ENCODE assay signal across 19 cellular contexts in genomic region chr4:71290481-71290880, GRCh38. TPM values are rescaled to one million over a fixed set of nuclear protein-coding genes. Genes with fewer than 3 reads are reported as not detected.
DNase-seq lines count a peak whose midpoint lies in the region; ATAC-seq, FAIRE-seq and TF ChIP-seq lines count a peak whose summit lies in the region.
"Had no signal": no experiment of that assay in that cellular context is flagged by ENCODE, and none has a peak within 500 bp of the region (broad histone marks: within the 10 kb centered on the region; RNA-seq: fewer than 3 reads in every experiment).

No MANE protein-coding gene starts in this region.

- peaks cover 59% of the 10 kb centered on the region for H3K4me1 ChIP-seq in osteoblast (ENCODE audit: insufficient read depth, low read length)
- peaks cover 0 to 26% (median 12%) of the 10 kb centered on the region in 9 donors for H3K4me1 ChIP-seq in heart right ventricle
- H3K4me1 ChIP-seq: HAP-1 had no signal

- DNase-seq in HFFc6 (no peak), osteoblast (ENCODE audit: insufficient read length, low spot score, missing footprints) (peak; percentile 63), putamen (ENCODE audit: low spot score) (no peak), heart right ventricle (no peak), urothelium cell line (ENCODE audit: low spot score) (no peak), WTC11 (ENCODE audit: low spot score) (no peak)
- DNase-seq: NCI-H1048, NCI-H1436, NCI-H1930, NCI-H345, NCI-H524 treated with DMSO at 0.1 percent for 48 hours, SHP77 treated with DMSO at 0.1 percent for 48 hours, SK-N-SH had no signal

- H3K27me3 ChIP-seq in osteoblast (ENCODE audit: insufficient read depth, low read length) (no peaks in the 10 kb centered on the region), heart right ventricle (no peaks in the 10 kb centered on the region)

- ATAC-seq in heart right ventricle (no peak), WTC11 (no peak)

- no peak for FAIRE-seq in urothelium cell line (lab: Jason Lieb, UNC)
- FAIRE-seq: GM12892, GM18507 had no signal

- H3K4me1 Mint-ChIP-seq in HFFc6 (ENCODE audit: low read depth): peaks cover 73% of the 10 kb centered on the region
- H3K4me1 Mint-ChIP-seq in WTC11: no peaks in the 10 kb centered on the region

- no peak for TF ChIP-seq CTCF in HFFc6 (IDR thresholded peaks at IDR 0.05)
- no peak for TF ChIP-seq CTCF in osteoblast (IDR thresholded peaks at IDR 0.05; ENCODE audit: extremely low read depth, low read depth, low read length)
- no peak for TF ChIP-seq CTCF in heart right ventricle (IDR thresholded peaks at IDR 0.05)
- TF ChIP-seq CTCF in WTC11 (IDR thresholded peaks at IDR 0.05): no peak

- H3K9me3 ChIP-seq in osteoblast (ENCODE audit: low read depth, low read length) (no peaks in the 10 kb centered on the region), heart right ventricle (no peaks in the 10 kb centered on the region)
- H3K9me3 ChIP-seq: HAP-1, SK-N-SH had no signal

- peaks cover 31% of the 10 kb centered on the region for H3K79me2 ChIP-seq in osteoblast (ENCODE audit: insufficient read depth, low read length)

- H3K36me3 ChIP-seq in osteoblast (ENCODE audit: insufficient read depth, low read length) (no peaks in the 10 kb centered on the region), heart right ventricle (no peaks in the 10 kb centered on the region)
- H3K36me3 ChIP-seq: HAP-1 had no signal

- H3K9me3 Mint-ChIP-seq in HFFc6 (no peaks in the 10 kb centered on the region), WTC11 (no peaks in the 10 kb centered on the region)

- H3K27me3 Mint-ChIP-seq in HFFc6 (ENCODE audit: insufficient read depth): peaks cover under 1% of the 10 kb centered on the region
- no peaks in the 10 kb centered on the region for H3K27me3 Mint-ChIP-seq in WTC11 (ENCODE audit: low read depth)

- no peak overlapping the region for H3K4me3 ChIP-seq in osteoblast (ENCODE audit: insufficient read depth, low read length)
- no peak overlapping the region for H3K4me3 ChIP-seq in heart right ventricle
- H3K4me3 ChIP-seq: HAP-1 had no signal

- POLR2A ChIA-PET in WTC11 (lab: Charles Lee): no interaction called here

- CTCF ChIA-PET in WTC11 (lab: Charles Lee): no interaction called here

- peak overlapping the region; percentile 29 for H3K27ac ChIP-seq in cingulate gyrus (ENCODE audit: low read depth, low read length)
- peak overlapping the region; percentile 90 for H3K27ac ChIP-seq in osteoblast (ENCODE audit: low read depth, low read length)
- H3K27ac ChIP-seq in heart right ventricle: no peak overlapping the region
- H3K27ac ChIP-seq: HL-60 had no signal

- peak overlapping the region; percentile 44 for H3K4me2 ChIP-seq in osteoblast (ENCODE audit: insufficient read depth, low read length)
- H3K4me2 ChIP-seq: SK-N-SH had no signal

- intact Hi-C loops in heart right ventricle (cut with DNase I): no loop called here

- peak overlapping the region; percentile 7 for H2AFZ ChIP-seq in osteoblast (ENCODE audit: low read length)

- H3K27ac Mint-ChIP-seq in HFFc6 (peak overlapping the region; percentile 82), WTC11 (no peak overlapping the region)

- H3K4me3 Mint-ChIP-seq in HFFc6: peak overlapping the region; percentile 44
- H3K4me3 Mint-ChIP-seq in WTC11: no peak overlapping the region

- no peaks in the 10 kb centered on the region for H4K20me1 ChIP-seq in osteoblast (ENCODE audit: insufficient read depth, low read length)

- H3K36me3 Mint-ChIP-seq in HFFc6 (ENCODE audit: low read depth) (no peaks in the 10 kb centered on the region), WTC11 (no peaks in the 10 kb centered on the region)

- 86% methylated on average over 1 of the region's 1 CpG for WGBS in heart right ventricle, 2 donors

TF ChIP-seq in WTC11, 78 proteins besides CTCF, POLR2A, EP300 and RAD21:
- TF ChIP-seq ERG (CRISPR knock-in tag; IDR thresholded peaks at IDR 0.05) (no peak), ZNF121 (CRISPR knock-in tag; IDR thresholded peaks at IDR 0.05) (no peak), TEAD1 (CRISPR knock-in tag; IDR thresholded peaks at IDR 0.05) (no peak), CBFB (CRISPR knock-in tag; IDR thresholded peaks at IDR 0.05; ENCODE audit: low read depth) (no peak), TCF7 (CRISPR knock-in tag; IDR thresholded peaks at IDR 0.05; ENCODE audit: low read depth) (no peak), NFYB (CRISPR knock-in tag; conservative IDR thresholded peaks at IDR 0.05; ENCODE audit: low read depth) (no peak), ZNF416 (CRISPR knock-in tag; IDR thresholded peaks at IDR 0.05) (no peak), HMGXB4 (CRISPR knock-in tag; IDR thresholded peaks at IDR 0.05) (no peak), NR3C1 (CRISPR knock-in tag; conservative IDR thresholded peaks at IDR 0.05; ENCODE audit: low read depth) (no peak), ZNF232 (CRISPR knock-in tag; IDR thresholded peaks at IDR 0.05) (no peak), KAT7 (CRISPR knock-in tag; IDR thresholded peaks at IDR 0.05; ENCODE audit: borderline replicate concordance) (no peak)

RNA-seq across cellular contexts. Expression of gene SLC4A4, which starts 48.3 kb away (rescaled TPM):
- 10 to 100 TPM; 19.1 to 29.8 (median 25.0) TPM for total RNA-seq in HFFc6 (2021; fragmentation: NEBNext Ultra II Directional; extraction: Animal tissue kit (Norgen Biotek cat#: 25700))
- 13.0 and 24.8 TPM in 2 replicates for total RNA-seq in osteoblast
- 10 to 100 TPM; 12.3 to 34.5 (median 27.4) TPM for total RNA-seq in heart right ventricle
- 1 to 10 TPM; 1.3 to 5.3 TPM for polyA plus RNA-seq in heart right ventricle
- total RNA-seq in WTC11 (2021): 1.1 to 1.5 TPM (median 1.2 TPM) in 3 replicates
- total RNA-seq: MCF 10A had no signal
- polyA plus RNA-seq: SK-N-SH had no signal

Comparison
In these comparisons a context has a peak if more than half of its experiments do, and no peak if none do; other contexts are left out.
1. H3K27ac ChIP-seq: peak in cingulate gyrus (single experiment) and osteoblast (single experiment); none in heart right ventricle (0 of 10).